In the genomic region with DNA sequence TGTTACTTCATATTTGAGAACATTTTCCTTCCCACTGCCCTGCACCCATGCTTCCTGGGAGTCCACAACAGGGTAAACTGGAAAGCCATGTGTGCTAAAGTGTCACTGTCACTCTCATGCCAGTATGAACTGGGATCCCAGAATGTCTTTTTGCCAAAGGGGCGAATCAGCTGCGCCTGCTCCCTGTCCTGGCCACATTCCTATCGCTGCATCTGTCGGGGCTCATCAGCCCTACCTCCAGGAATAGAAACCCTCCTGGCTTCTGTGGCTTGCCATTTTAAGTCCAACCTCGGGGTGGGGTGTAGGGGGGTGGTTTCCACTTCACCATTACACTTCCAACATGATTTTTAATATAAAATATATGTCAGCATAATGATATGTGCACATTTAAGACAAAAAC, we compare ENCODE assay signal across 23 cellular contexts.
"Had no signal": no experiment of that assay in that cellular context is flagged by ENCODE, and none has a peak within 500 bp of the region (broad histone marks: within the 10 kb centered on the region; RNA-seq: fewer than 3 reads in every experiment).

No MANE protein-coding gene starts in this region.

- DNase-seq: activated CD4-positive, alpha-beta T cell treated with anti-CD3 and anti-CD28 coated beads for 4 hours; activated CD4-positive, alpha-beta T cell treated with anti-CD3 and anti-CD28 coated beads, Interleukin-2, amount 50 U/mL, for 4 hours; activated naive CD4-positive, alpha-beta T cell; activated T-cell treated with anti-CD3 and anti-CD28 coated beads for 4 hours; activated T-cell treated with anti-CD3 and anti-CD28 coated beads, Interleukin-2, amount 50 U/mL, for 72 hours; dermis blood vessel endothelial cell; effector CD4-positive, alpha-beta T cell; foreskin keratinocyte; naive thymus-derived CD8-positive, alpha-beta T cell; occipital lobe; right lobe of liver; small intestine; stimulated activated CD4-positive, alpha-beta T cell treated with anti-CD3 and anti-CD28 coated beads, Interleukin-4, amount 100 ng/mL, for 24 hours; stimulated activated naive CD8-positive, alpha-beta T cell treated with anti-CD3 and anti-CD28 coated beads, Interleukin-15, amount 100 ng/mL, for 72 hours; thyroid gland had no signal

- H3K9ac ChIP-seq: neural progenitor cell, parathyroid adenoma had no signal

- H3K4me2 ChIP-seq: neural progenitor cell had no signal

- H3K4me1 ChIP-seq: breast epithelium, esophagus muscularis mucosa, foreskin keratinocyte, neural progenitor cell, parathyroid adenoma, right lobe of liver, thyroid gland had no signal

- H3K27me3 ChIP-seq: breast epithelium, esophagus muscularis mucosa, right lobe of liver, thyroid gland had no signal

- H2AFZ ChIP-seq: neural progenitor cell, parathyroid adenoma had no signal

- H3K9me3 Mint-ChIP-seq: activated naive CD4-positive, alpha-beta T cell treated with anti-CD3 and anti-CD28 coated beads, Interleukin-2, amount 50 U/mL, for 72 hours; activated T-cell treated with anti-CD3 and anti-CD28 coated beads, Interleukin-2, amount 50 U/mL, for 72 hours; stimulated activated memory B cell treated with anti-CD40 and anti-IgM and Interleukin-4, amounts not matched to agents 10 μg/mL and 1 μg/mL and 100 μg/mL, for 72 hours; stimulated activated naive CD8-positive, alpha-beta T cell treated with anti-CD3 and anti-CD28 coated beads, Interleukin-15, amount 100 ng/mL, for 72 hours had no signal

- H3K36me3 Mint-ChIP-seq: activated naive CD4-positive, alpha-beta T cell treated with anti-CD3 and anti-CD28 coated beads, Interleukin-2, amount 50 U/mL, for 72 hours; neural progenitor cell; stimulated activated memory B cell treated with anti-CD40 and anti-IgM and Interleukin-4, amounts not matched to agents 10 μg/mL and 1 μg/mL and 100 μg/mL, for 72 hours had no signal

- H3K27ac ChIP-seq: breast epithelium, esophagus muscularis mucosa, foreskin keratinocyte, neural progenitor cell, parathyroid adenoma, right lobe of liver, thyroid gland, VCaP had no signal

- ATAC-seq: activated naive CD4-positive, alpha-beta T cell treated with anti-CD3 and anti-CD28 coated beads, Interleukin-2, amount 50 U/mL, for 72 hours; activated T-cell treated with anti-CD3 and anti-CD28 coated beads, Interleukin-2, amount 50 U/mL, for 72 hours; foreskin keratinocyte; naive thymus-derived CD8-positive, alpha-beta T cell; stimulated activated memory B cell treated with anti-CD40 and anti-IgM and Interleukin-4, amounts not matched to agents 10 μg/mL and 1 μg/mL and 100 μg/mL, for 72 hours; stimulated activated naive CD8-positive, alpha-beta T cell treated with anti-CD3 and anti-CD28 coated beads, Interleukin-15, amount 100 ng/mL, for 72 hours had no signal

- H3K4me1 Mint-ChIP-seq: mesothelial cell of epicardium; naive thymus-derived CD8-positive, alpha-beta T cell; neural progenitor cell; stimulated activated naive CD8-positive, alpha-beta T cell treated with anti-CD3 and anti-CD28 coated beads, Interleukin-15, amount 100 ng/mL, for 72 hours had no signal

- H3K79me2 ChIP-seq: parathyroid adenoma had no signal

- H3K27ac Mint-ChIP-seq: activated naive CD4-positive, alpha-beta T cell treated with anti-CD3 and anti-CD28 coated beads, Interleukin-2, amount 50 U/mL, for 72 hours; activated T-cell treated with anti-CD3 and anti-CD28 coated beads, Interleukin-2, amount 50 U/mL, for 72 hours; mesothelial cell of epicardium; naive thymus-derived CD8-positive, alpha-beta T cell; neural progenitor cell; stimulated activated memory B cell treated with anti-CD40 and anti-IgM and Interleukin-4, amounts not matched to agents 10 μg/mL and 1 μg/mL and 100 μg/mL, for 72 hours; stimulated activated naive CD8-positive, alpha-beta T cell treated with anti-CD3 and anti-CD28 coated beads, Interleukin-15, amount 100 ng/mL, for 72 hours had no signal

- H3K36me3 ChIP-seq: breast epithelium, esophagus muscularis mucosa, neural progenitor cell, right lobe of liver, thyroid gland had no signal

- H3K9me3 ChIP-seq: breast epithelium, esophagus muscularis mucosa, right lobe of liver, thyroid gland had no signal

- H3K4me3 Mint-ChIP-seq: activated T-cell treated with anti-CD3 and anti-CD28 coated beads, Interleukin-2, amount 50 U/mL, for 72 hours; mesothelial cell of epicardium; naive thymus-derived CD8-positive, alpha-beta T cell; neural progenitor cell; stimulated activated memory B cell treated with anti-CD40 and anti-IgM and Interleukin-4, amounts not matched to agents 10 μg/mL and 1 μg/mL and 100 μg/mL, for 72 hours; stimulated activated naive CD8-positive, alpha-beta T cell treated with anti-CD3 and anti-CD28 coated beads, Interleukin-15, amount 100 ng/mL, for 72 hours had no signal

- H3K4me3 ChIP-seq: breast epithelium, esophagus muscularis mucosa, neural progenitor cell, right lobe of liver, thyroid gland had no signal
